13 cellular contexts compared by ENCODE assay signal in genomic region chr11:36380296-36381004, GRCh38.
DNase-seq lines count a peak whose midpoint lies in the region; ATAC-seq and TF ChIP-seq lines count a peak whose summit lies in the region.
"Had no signal": no experiment of that assay in that cellular context is flagged by ENCODE, and none has a peak within 500 bp of the region (broad histone marks: within the 10 kb centered on the region; RNA-seq: fewer than 3 reads in every experiment).

No MANE protein-coding gene starts in this region.

- no peak for TF ChIP-seq CTCF in Loucy (conservative IDR thresholded peaks at IDR 0.05; ENCODE audit: low read length)
- TF ChIP-seq CTCF in activated CD8-positive, alpha-beta T cell treated with anti-CD3 and anti-CD28 coated beads for 36 hours (IDR thresholded peaks at IDR 0.05) = no peak
- TF ChIP-seq CTCF in GM20000 (IDR thresholded peaks at IDR 0.05; ENCODE audit: extremely low read depth, missing control alignments) = no peak

- no peak for ATAC-seq in activated CD8-positive, alpha-beta T cell treated with anti-CD3 and anti-CD28 coated beads for 36 hours
- no peak for ATAC-seq in natural killer cell treated with Interleukin-12 subunit alpha and Interleukin-12 subunit beta and Interleukin-15 and Interleukin-18, amount 100 ng/mL, for 72 hours
- ATAC-seq in activated CD4-positive, CD25-positive, alpha-beta regulatory T cell treated with anti-CD3 and anti-CD28 coated beads, Interleukin-2, amount 50 U/mL, for 24 hours = no peak
- ATAC-seq: stimulated activated naive B cell treated with anti-CD40 and anti-IgM and Interleukin-4, amounts not matched to agents 10 μg/mL and 1 μg/mL and 100 μg/mL, for 72 hours had no signal

- H3K27me3 Mint-ChIP-seq in activated CD8-positive, alpha-beta T cell treated with anti-CD3 and anti-CD28 coated beads for 36 hours = peaks cover 44% of the 10 kb centered on the region
- no peaks in the 10 kb centered on the region for H3K27me3 Mint-ChIP-seq in natural killer cell treated with Interleukin-12 subunit alpha and Interleukin-12 subunit beta and Interleukin-15 and Interleukin-18, amount 100 ng/mL, for 72 hours

- H3K9me2 ChIP-seq in Loucy (replicated peaks; ENCODE audit: low read depth, low read length) = no peaks in the 10 kb centered on the region

- peaks cover 97% of the 10 kb centered on the region for H3K79me2 ChIP-seq in Loucy (ENCODE audit: insufficient read depth, low read length)
- H3K79me2 ChIP-seq: parathyroid adenoma had no signal

- CTCF ChIA-PET in activated CD8-positive, alpha-beta T cell treated with anti-CD3 and anti-CD28 coated beads for 36 hours (lab: Charles Lee) = interaction anchor here (0.8 to 7.3 kb wide), 8 partner anchors 16 to 113 kb away, joined by 3 to 46 read pairs (median 6); partner anchors contain the start of gene COMMD9

- H3K27me3 ChIP-seq in Loucy (ENCODE audit: insufficient read depth, low read length, poor library complexity, severe bottlenecking) = no peaks in the 10 kb centered on the region

- DNase-seq in NOMO-1 treated with DMSO at 0.1 percent for 48 hours (lab: John Stamatoyannopoulos, UW; ENCODE audit: unreplicated experiment) (peak; percentile 39), NOMO-1 treated with dmso at 0.1 percent for 144 hours (lab: John Stamatoyannopoulos, UW; ENCODE audit: unreplicated experiment) (no peak), GM20000 (ENCODE audit: low spot score) (no peak)
- DNase-seq in activated CD8-positive, alpha-beta T cell treated with anti-CD3 and anti-CD28 coated beads for 36 hours = no peak
- DNase-seq in natural killer cell treated with Interleukin-12 subunit alpha and Interleukin-12 subunit beta and Interleukin-15 and Interleukin-18, amount 100 ng/mL, for 72 hours (ENCODE audit: low spot score) = no peak
- DNase-seq in stimulated activated CD4-positive, alpha-beta T cell treated with anti-CD3 and anti-CD28 coated beads, Interleukin-1b, Interleukin-23, amount 100 ng/mL, for 48 hours = no peak
- DNase-seq: activated CD4-positive, alpha-beta T cell treated with anti-CD3 and anti-CD28 coated beads for 1 hour; hippocampal formation; small intestine; stimulated activated naive B cell treated with anti-CD40 and anti-IgM and Interleukin-4, amounts not matched to agents 10 μg/mL and 1 μg/mL and 100 μg/mL, for 72 hours had no signal

- H4K20me1 ChIP-seq in Loucy (ENCODE audit: insufficient read depth, low read length, poor library complexity, severe bottlenecking) = peaks cover 71% of the 10 kb centered on the region

- H3F3A ChIP-seq in Loucy (ENCODE audit: low read depth) = no peaks in the 10 kb centered on the region

- no peaks in the 10 kb centered on the region for H3K9me3 Mint-ChIP-seq in activated CD8-positive, alpha-beta T cell treated with anti-CD3 and anti-CD28 coated beads for 36 hours
- H3K9me3 Mint-ChIP-seq in natural killer cell treated with Interleukin-12 subunit alpha and Interleukin-12 subunit beta and Interleukin-15 and Interleukin-18, amount 100 ng/mL, for 72 hours = no peaks in the 10 kb centered on the region
- H3K9me3 Mint-ChIP-seq: stimulated activated naive B cell treated with anti-CD40 and anti-IgM and Interleukin-4, amounts not matched to agents 10 μg/mL and 1 μg/mL and 100 μg/mL, for 72 hours had no signal

- H2AFZ ChIP-seq in Loucy (ENCODE audit: low read length) = no peak overlapping the region
- H2AFZ ChIP-seq: parathyroid adenoma had no signal

- H3K4me1 ChIP-seq in Loucy (ENCODE audit: insufficient read depth, low read length, poor library complexity, severe bottlenecking) = peaks cover 66% of the 10 kb centered on the region
- H3K4me1 ChIP-seq: parathyroid adenoma had no signal

- H3K36me3 Mint-ChIP-seq in activated CD8-positive, alpha-beta T cell treated with anti-CD3 and anti-CD28 coated beads for 36 hours (ENCODE audit: low read depth) = peaks cover 6% of the 10 kb centered on the region
- H3K36me3 Mint-ChIP-seq in natural killer cell treated with Interleukin-12 subunit alpha and Interleukin-12 subunit beta and Interleukin-15 and Interleukin-18, amount 100 ng/mL, for 72 hours = peaks cover 58% of the 10 kb centered on the region

- POLR2A ChIA-PET in activated CD8-positive, alpha-beta T cell treated with anti-CD3 and anti-CD28 coated beads for 36 hours (lab: Charles Lee) = no interaction called here

- peak overlapping the region; percentile 88 for H3K4me3 Mint-ChIP-seq in activated CD8-positive, alpha-beta T cell treated with anti-CD3 and anti-CD28 coated beads for 36 hours
- peak overlapping the region; percentile 85 for H3K4me3 Mint-ChIP-seq in natural killer cell treated with Interleukin-12 subunit alpha and Interleukin-12 subunit beta and Interleukin-15 and Interleukin-18, amount 100 ng/mL, for 72 hours

- H3K4me3 ChIP-seq in Loucy (ENCODE audit: low read length, poor library complexity, severe bottlenecking) = peak overlapping the region; percentile 94

- peak overlapping the region; percentile 89 for H3K4me2 ChIP-seq in Loucy (ENCODE audit: low read depth, low read length, poor library complexity, severe bottlenecking)

- peak overlapping the region; percentile 34 for H3K27ac Mint-ChIP-seq in activated CD8-positive, alpha-beta T cell treated with anti-CD3 and anti-CD28 coated beads for 36 hours
- H3K27ac Mint-ChIP-seq in natural killer cell treated with Interleukin-12 subunit alpha and Interleukin-12 subunit beta and Interleukin-15 and Interleukin-18, amount 100 ng/mL, for 72 hours = peak overlapping the region; percentile 98
- H3K27ac Mint-ChIP-seq: stimulated activated naive B cell treated with anti-CD40 and anti-IgM and Interleukin-4, amounts not matched to agents 10 μg/mL and 1 μg/mL and 100 μg/mL, for 72 hours had no signal

- no peaks in the 10 kb centered on the region for H3K9me3 ChIP-seq in Loucy (ENCODE audit: insufficient read depth, low read depth, low read length)

- H3K4me1 Mint-ChIP-seq in activated CD8-positive, alpha-beta T cell treated with anti-CD3 and anti-CD28 coated beads for 36 hours (ENCODE audit: low read depth) = peaks cover 29% of the 10 kb centered on the region
- H3K4me1 Mint-ChIP-seq in natural killer cell treated with Interleukin-12 subunit alpha and Interleukin-12 subunit beta and Interleukin-15 and Interleukin-18, amount 100 ng/mL, for 72 hours (ENCODE audit: low read depth in 2 of 2) = peaks cover 53 to 83% of the 10 kb centered on the region in 2 donors

- intact Hi-C loops in activated CD8-positive, alpha-beta T cell treated with anti-CD3 and anti-CD28 coated beads for 36 hours (cut with micrococcal nuclease) = no loop called here

- H3K9ac ChIP-seq in Loucy (ENCODE audit: low read depth, low read length, poor library complexity, severe bottlenecking) = peak overlapping the region; percentile 99
- H3K9ac ChIP-seq: parathyroid adenoma had no signal

- peaks cover 23% of the 10 kb centered on the region; the same call in 1 of the 2 replicates for H3K36me3 ChIP-seq in Loucy (ENCODE audit: insufficient read depth, low read length)
